ENCODE assay signal across 11 cellular contexts in genomic region chr12:52074006-52074405, GRCh38. TPM values are rescaled to one million over a fixed set of nuclear protein-coding genes. Genes with fewer than 3 reads are reported as not detected.
DNase-seq lines count a peak whose midpoint lies in the region; ATAC-seq and TF ChIP-seq lines count a peak whose summit lies in the region.
"Had no signal": no experiment of that assay in that cellular context is flagged by ENCODE, and none has a peak within 500 bp of the region (broad histone marks: within the 10 kb centered on the region; RNA-seq: fewer than 3 reads in every experiment).

No MANE protein-coding gene starts in this region.

- peak overlapping the region; percentile 1 for H3K27ac ChIP-seq in OCI-LY1 (ENCODE audit: low read depth, low read length, poor library complexity, severe bottlenecking)
- peak overlapping the region; percentile 39 for H3K27ac ChIP-seq in fibroblast of lung (ENCODE audit: insufficient read depth, low read length)
- no peak overlapping the region for H3K27ac ChIP-seq in aorta (ENCODE audit: low read depth in 1 of 2, low read length in 2 of 2)
- H3K27ac ChIP-seq: psoas muscle had no signal

- peak overlapping the region; percentile 53 for H3K27ac Mint-ChIP-seq in stimulated activated naive CD8-positive, alpha-beta T cell treated with anti-CD3 and anti-CD28 coated beads, Interleukin-15, Interleukin-2, amounts not matched to agents 100 ng/mL and 50 ng/mL, for 24 hours

- WGBS in aorta, 2 donors: 56 to 63% methylated on average over 10 to 11 of the region's 11 CpGs

- no peaks in the 10 kb centered on the region for H3F3A ChIP-seq in OCI-LY1 (ENCODE audit: insufficient read depth, low read length)

- H3K4me1 ChIP-seq in OCI-LY1 (ENCODE audit: insufficient read depth, low read length, severe bottlenecking) (peaks cover 40% of the 10 kb centered on the region), fibroblast of lung (ENCODE audit: control insufficient read depth, extremely low read depth, insufficient read depth, low read length) (peaks cover 30% of the 10 kb centered on the region), aorta (ENCODE audit: control insufficient read depth in 1 of 2, insufficient read depth in 2 of 2, low read length in 2 of 2) (peaks cover 2 to 4% of the 10 kb centered on the region in 2 donors)

- no peak overlapping the region for H3K4me3 Mint-ChIP-seq in stimulated activated naive CD8-positive, alpha-beta T cell treated with anti-CD3 and anti-CD28 coated beads, Interleukin-15, Interleukin-2, amounts not matched to agents 100 ng/mL and 50 ng/mL, for 24 hours

- H3K4me2 ChIP-seq in OCI-LY1 (ENCODE audit: low read length): peak overlapping the region; percentile 28; the same call in 1 of the 2 replicates
- H3K4me2 ChIP-seq in fibroblast of lung (ENCODE audit: extremely low read depth, insufficient read depth, low read length): no peak overlapping the region

- no peak overlapping the region for H3K4me3 ChIP-seq in OCI-LY1 (ENCODE audit: low read depth, low read length, poor library complexity, severe bottlenecking)
- H3K4me3 ChIP-seq in fibroblast of lung (replicated peaks in 1 of 4; ENCODE audit: control extremely low read depth in 1 of 4, insufficient read depth in 1 of 4, low read depth in 3 of 4, low read length in 4 of 4): no peak overlapping the region
- H3K4me3 ChIP-seq in aorta (ENCODE audit: low read length in 2 of 2): no peak overlapping the region
- H3K4me3 ChIP-seq: psoas muscle had no signal

- H3K36me3 ChIP-seq in OCI-LY1 (ENCODE audit: insufficient read depth, low read length) (peaks cover 62% of the 10 kb centered on the region), fibroblast of lung (ENCODE audit: control insufficient read depth, insufficient read depth, low read length) (peaks cover 24% of the 10 kb centered on the region), aorta (ENCODE audit: control insufficient read depth in 1 of 2, insufficient read depth in 2 of 2, low read length in 1 of 2) (peaks cover 0 to 9% of the 10 kb centered on the region in 2 donors)

- no peaks in the 10 kb centered on the region for H3K9me3 Mint-ChIP-seq in stimulated activated naive CD8-positive, alpha-beta T cell treated with anti-CD3 and anti-CD28 coated beads, Interleukin-15, Interleukin-2, amounts not matched to agents 100 ng/mL and 50 ng/mL, for 24 hours
- H3K9me3 Mint-ChIP-seq: activated T-cell treated with anti-CD3 and anti-CD28 coated beads, Interleukin-2, amount 50 U/mL, for 72 hours had no signal

- ATAC-seq in stimulated activated naive CD8-positive, alpha-beta T cell treated with anti-CD3 and anti-CD28 coated beads, Interleukin-15, Interleukin-2, amounts not matched to agents 100 U/mL and 50 U/mL, for 24 hours: no peak
- no peak for ATAC-seq in aorta (ENCODE audit: low FRiP score)
- ATAC-seq: activated T-cell treated with anti-CD3 and anti-CD28 coated beads, Interleukin-2, amount 50 U/mL, for 72 hours; psoas muscle had no signal

- H4K20me1 ChIP-seq in OCI-LY1 (ENCODE audit: insufficient read depth, low read length) (no peaks in the 10 kb centered on the region), fibroblast of lung (ENCODE audit: control insufficient read depth, extremely low read depth, insufficient read depth, low read length) (peaks cover 3% of the 10 kb centered on the region)

- H3K27me3 ChIP-seq in OCI-LY1 (ENCODE audit: insufficient read depth, low read length) (no peaks in the 10 kb centered on the region), fibroblast of lung (ENCODE audit: control insufficient read depth, insufficient read depth, low read length) (no peaks in the 10 kb centered on the region), aorta (ENCODE audit: control insufficient read depth in 1 of 2, insufficient read depth in 2 of 2, low read length in 1 of 2) (no peaks in the 10 kb centered on the region)

- H3K9ac ChIP-seq in OCI-LY1 (ENCODE audit: low read length) (no peak overlapping the region; the same call in 1 of the 2 replicates), fibroblast of lung (ENCODE audit: insufficient read depth, low read length) (no peak overlapping the region)

- peaks cover 47% of the 10 kb centered on the region for H3K36me3 Mint-ChIP-seq in stimulated activated naive CD8-positive, alpha-beta T cell treated with anti-CD3 and anti-CD28 coated beads, Interleukin-15, Interleukin-2, amounts not matched to agents 100 ng/mL and 50 ng/mL, for 24 hours (ENCODE audit: low read depth)

- H3K4me1 Mint-ChIP-seq in stimulated activated naive CD8-positive, alpha-beta T cell treated with anti-CD3 and anti-CD28 coated beads, Interleukin-15, Interleukin-2, amounts not matched to agents 100 ng/mL and 50 ng/mL, for 24 hours (ENCODE audit: low read depth): peaks cover 45% of the 10 kb centered on the region

- intact Hi-C loops in aorta (cut with DNase I): no loop called here

- no peak for DNase-seq in stimulated activated naive CD8-positive, alpha-beta T cell treated with anti-CD3 and anti-CD28 coated beads, Interleukin-15, Interleukin-2, amounts not matched to agents 100 U/mL and 50 U/mL, for 24 hours
- DNase-seq in fibroblast of lung (ENCODE audit: low read depth in 2 of 2) (peak in 1 of 2 donors; percentile 28), aorta (peak; percentile 41 to 76), NCI-H526 (lab: John Stamatoyannopoulos, UW) (no peak), NOMO-1 (lab: John Stamatoyannopoulos, UW; ENCODE audit: unreplicated experiment in 2 of 2) (no peak), inferior parietal cortex (ENCODE audit: extremely low spot score) (no peak)
- DNase-seq: activated T-cell treated with anti-CD3 and anti-CD28 coated beads, Interleukin-2, amount 50 U/mL, for 72 hours; HCEC 1CT had no signal

- no peaks in the 10 kb centered on the region for H3K27me3 Mint-ChIP-seq in stimulated activated naive CD8-positive, alpha-beta T cell treated with anti-CD3 and anti-CD28 coated beads, Interleukin-15, Interleukin-2, amounts not matched to agents 100 ng/mL and 50 ng/mL, for 24 hours

- TF ChIP-seq CTCF in OCI-LY1 (IDR thresholded peaks at IDR 0.05; ENCODE audit: low read length): no peak
- no peak for TF ChIP-seq CTCF in fibroblast of lung (conservative IDR thresholded peaks at IDR 0.05 in 1 of 2, IDR thresholded peaks at IDR 0.05 in 1 of 2; ENCODE audit: low read depth in 1 of 2, low read length in 2 of 2)

- H3K9me3 ChIP-seq in OCI-LY1 (ENCODE audit: low read length) (no peaks in the 10 kb centered on the region), fibroblast of lung (ENCODE audit: control insufficient read depth, insufficient read depth, low read depth, low read length) (no peaks in the 10 kb centered on the region), aorta (ENCODE audit: control insufficient read depth, low read length) (no peaks in the 10 kb centered on the region)
- H3K9me3 ChIP-seq: psoas muscle had no signal

- H3K79me2 ChIP-seq in OCI-LY1 (ENCODE audit: insufficient read depth, low read length): peaks cover 21% of the 10 kb centered on the region
- peaks cover 65% of the 10 kb centered on the region for H3K79me2 ChIP-seq in fibroblast of lung (ENCODE audit: control insufficient read depth, insufficient read depth, low read length)

- H2AFZ ChIP-seq in OCI-LY1 (ENCODE audit: low read length) (no peak overlapping the region), fibroblast of lung (ENCODE audit: low read length) (no peak overlapping the region)

- no peaks in the 10 kb centered on the region for H3K9me2 ChIP-seq in OCI-LY1 (ENCODE audit: low read depth, low read length)

RNA-seq across cellular contexts. Expression of gene ATG101, which starts 4.2 kb away (rescaled TPM):
- total RNA-seq in fibroblast of lung: 90.3 and 103 TPM in 2 replicates
- 82.2 and 82.9 TPM in 2 replicates for polyA plus RNA-seq in fibroblast of lung
- polyA plus RNA-seq in fibroblast of lung (2012): 78.1 and 79.9 TPM in 2 replicates
- 109 and 186 TPM in 2 replicates for polyA minus RNA-seq in fibroblast of lung (ENCODE audit: low replicate concordance)
- 10 to 100 TPM; 28.2 to 32.2 TPM for total RNA-seq in aorta
- polyA plus RNA-seq in aorta: 10 to 100 TPM; 40.9 to 44.0 TPM

RNA-seq across cellular contexts. Expression of gene SMIM41, which starts 5.5 kb away (rescaled TPM):
- total RNA-seq in fibroblast of lung (2.0 and 2.1 TPM in 2 replicates), aorta (under 1 TPM in 1 of 2 donors, not detected in 1; 0.84 TPM)
- polyA plus RNA-seq in fibroblast of lung (1.9 and 4.8 TPM in 2 replicates), aorta (not detected)
- 1.5 and 2.8 TPM in 2 replicates for polyA plus RNA-seq in fibroblast of lung (2012)
- not detected in 2 replicates for polyA minus RNA-seq in fibroblast of lung (ENCODE audit: low replicate concordance)
- total RNA-seq: activated T-cell treated with anti-CD3 and anti-CD28 coated beads, Interleukin-2, amount 50 U/mL, for 72 hours had no signal

RNA-seq across cellular contexts. Expression of gene NR4A1, which starts 22.8 kb away (rescaled TPM):
- total RNA-seq in fibroblast of lung: 2.1 and 3.8 TPM in 2 replicates
- polyA plus RNA-seq in fibroblast of lung: 4.1 and 15.9 TPM in 2 replicates
- polyA plus RNA-seq in fibroblast of lung (2012): 7.9 and 23.3 TPM in 2 replicates
- polyA minus RNA-seq in fibroblast of lung (ENCODE audit: low replicate concordance): 16.6 and 62.1 TPM in 2 replicates
- 100 to 1,000 TPM; 175 to 677 TPM for total RNA-seq in aorta
- polyA plus RNA-seq in aorta: 100 to 1,000 TPM in 1 of 2 donors, 10 to 100 TPM in 1; 48.2 to 392 TPM

Comparison
In these comparisons a context has a peak if more than half of its experiments do, and no peak if none do; other contexts are left out.
1. DNase-seq: peak in aorta (2 of 2); none in stimulated activated naive CD8-positive, alpha-beta T cell treated with anti-CD3 and anti-CD28 coated beads, Interleukin-15, Interleukin-2, amounts not matched to agents 100 U/mL and 50 U/mL, for 24 hours (single experiment), NCI-H526 (0 of 2), NOMO-1 (0 of 2) and inferior parietal cortex (single experiment).
2. H3K27ac ChIP-seq: peak in OCI-LY1 (single experiment) and fibroblast of lung (single experiment); none in aorta (0 of 2).
3. RNA of gene NR4A1, which starts 22.8 kb away (total RNA-seq): 175 to 677 TPM in aorta; 2.1 to 3.8 TPM in fibroblast of lung; every median in the first group is over 10 times any median in the second.